7 cellular contexts compared by ENCODE assay signal in genomic region chr2:87524789-87525188, GRCh38.
DNase-seq lines count a peak whose midpoint lies in the region; ATAC-seq and TF ChIP-seq lines count a peak whose summit lies in the region.
"Not testable (repeated sequence)": the region's sequence is repeated elsewhere in the genome, so short reads cannot be mapped to it uniquely, and the experiment has no call there.

No MANE protein-coding gene starts in this region.

- H3K27ac Mint-ChIP-seq in CD8-positive, alpha-beta memory T cell = peak overlapping the region in 5 of 8 donors; percentile 79 to 96 (median 88)
- peak overlapping the region; percentile 81 for H3K27ac Mint-ChIP-seq in activated CD4-positive, alpha-beta T cell treated with anti-CD3 and anti-CD28 coated beads for 36 hours
- H3K27ac Mint-ChIP-seq in activated T-cell treated with anti-CD3 and anti-CD28 coated beads, Interleukin-2, amount 50 U/mL, for 72 hours = peak overlapping the region; percentile 60
- H3K27ac Mint-ChIP-seq in activated naive CD4-positive, alpha-beta T cell treated with anti-CD3 and anti-CD28 coated beads, Interleukin-2, amount 50 U/mL, for 24 hours = peak overlapping the region; percentile 76
- H3K27ac Mint-ChIP-seq in immature natural killer cell = peak overlapping the region in 4 of 6 donors; percentile 62 to 87 (median 82)
- not testable (repeated sequence) for H3K27ac Mint-ChIP-seq in stimulated activated effector memory CD8-positive, alpha-beta T cell treated with anti-CD3 and anti-CD28 coated beads, Interleukin-12 subunit alpha, Interleukin-12 subunit beta, amount 100 ng/mL, for 72 hours

- H3K27me3 Mint-ChIP-seq in CD8-positive, alpha-beta memory T cell; activated CD4-positive, alpha-beta T cell treated with anti-CD3 and anti-CD28 coated beads for 36 hours; activated T-cell treated with anti-CD3 and anti-CD28 coated beads, Interleukin-2, amount 50 U/mL, for 72 hours (ENCODE audit: low read depth); activated naive CD4-positive, alpha-beta T cell treated with anti-CD3 and anti-CD28 coated beads, Interleukin-2, amount 50 U/mL, for 24 hours; immature natural killer cell (ENCODE audit: low read depth in 3 of 3): not testable (repeated sequence)

- not testable (repeated sequence) for H3K36me3 ChIP-seq in CD8-positive, alpha-beta memory T cell (ENCODE audit: insufficient read depth, low read length); OCI-LY3 (replicated peaks; ENCODE audit: low read depth, low read length)

- TF ChIP-seq CTCF in OCI-LY3 (IDR thresholded peaks at IDR 0.05; ENCODE audit: low read depth, low read length) = not testable (repeated sequence)

- H3K4me2 ChIP-seq in OCI-LY3 (ENCODE audit: low read length) = peak overlapping the region; percentile 58

- not testable (repeated sequence) for H3K4me3 Mint-ChIP-seq in CD8-positive, alpha-beta memory T cell; activated naive CD4-positive, alpha-beta T cell treated with anti-CD3 and anti-CD28 coated beads, Interleukin-2, amount 50 U/mL, for 24 hours; stimulated activated effector memory CD8-positive, alpha-beta T cell treated with anti-CD3 and anti-CD28 coated beads, Interleukin-12 subunit alpha, Interleukin-12 subunit beta, amount 100 ng/mL, for 72 hours
- peak overlapping the region; percentile 48 for H3K4me3 Mint-ChIP-seq in activated CD4-positive, alpha-beta T cell treated with anti-CD3 and anti-CD28 coated beads for 36 hours
- peak overlapping the region in 1 of 2 donors; percentile 44 for H3K4me3 Mint-ChIP-seq in activated T-cell treated with anti-CD3 and anti-CD28 coated beads, Interleukin-2, amount 50 U/mL, for 72 hours
- H3K4me3 Mint-ChIP-seq in immature natural killer cell = peak overlapping the region in 1 of 5 donors; percentile 27

- POLR2A ChIA-PET in CD8-positive, alpha-beta memory T cell (lab: Charles Lee); activated CD4-positive, alpha-beta T cell treated with anti-CD3 and anti-CD28 coated beads for 36 hours (lab: Charles Lee): not testable (repeated sequence)

- peaks cover 10 to 38% (median 15%) of the 10 kb centered on the region in 3 donors for H3K4me1 Mint-ChIP-seq in CD8-positive, alpha-beta memory T cell
- H3K4me1 Mint-ChIP-seq in activated CD4-positive, alpha-beta T cell treated with anti-CD3 and anti-CD28 coated beads for 36 hours = peaks cover 33% of the 10 kb centered on the region
- H3K4me1 Mint-ChIP-seq in activated T-cell treated with anti-CD3 and anti-CD28 coated beads, Interleukin-2, amount 50 U/mL, for 72 hours (ENCODE audit: low read depth) = peaks cover 23% of the 10 kb centered on the region
- peaks cover 41% of the 10 kb centered on the region for H3K4me1 Mint-ChIP-seq in activated naive CD4-positive, alpha-beta T cell treated with anti-CD3 and anti-CD28 coated beads, Interleukin-2, amount 50 U/mL, for 24 hours
- H3K4me1 Mint-ChIP-seq in immature natural killer cell; stimulated activated effector memory CD8-positive, alpha-beta T cell treated with anti-CD3 and anti-CD28 coated beads, Interleukin-12 subunit alpha, Interleukin-12 subunit beta, amount 100 ng/mL, for 72 hours: not testable (repeated sequence)

- H3K4me3 ChIP-seq in CD8-positive, alpha-beta memory T cell (ENCODE audit: low read length); OCI-LY3 (ENCODE audit: low read length): not testable (repeated sequence)

- H3K36me3 Mint-ChIP-seq in CD8-positive, alpha-beta memory T cell; activated CD4-positive, alpha-beta T cell treated with anti-CD3 and anti-CD28 coated beads for 36 hours (ENCODE audit: low read depth); activated T-cell treated with anti-CD3 and anti-CD28 coated beads, Interleukin-2, amount 50 U/mL, for 72 hours (ENCODE audit: insufficient read depth in 2 of 2); immature natural killer cell; stimulated activated effector memory CD8-positive, alpha-beta T cell treated with anti-CD3 and anti-CD28 coated beads, Interleukin-12 subunit alpha, Interleukin-12 subunit beta, amount 100 ng/mL, for 72 hours: not testable (repeated sequence)
- H3K36me3 Mint-ChIP-seq in activated naive CD4-positive, alpha-beta T cell treated with anti-CD3 and anti-CD28 coated beads, Interleukin-2, amount 50 U/mL, for 24 hours = peaks cover 17% of the 10 kb centered on the region

- H3K79me2 ChIP-seq in OCI-LY3 (ENCODE audit: low read length) = not testable (repeated sequence)

- not testable (repeated sequence) for DNase-seq in CD8-positive, alpha-beta memory T cell; activated CD4-positive, alpha-beta T cell treated with anti-CD3 and anti-CD28 coated beads for 36 hours; activated T-cell treated with anti-CD3 and anti-CD28 coated beads, Interleukin-2, amount 50 U/mL, for 72 hours; immature natural killer cell; stimulated activated effector memory CD8-positive, alpha-beta T cell treated with anti-CD3 and anti-CD28 coated beads, Interleukin-12 subunit alpha, Interleukin-12 subunit beta, amount 100 ng/mL, for 72 hours (ENCODE audit: low spot score in 2 of 2)

- H3K27me3 ChIP-seq in CD8-positive, alpha-beta memory T cell (ENCODE audit: insufficient read depth, low read length, poor library complexity, severe bottlenecking); OCI-LY3 (ENCODE audit: low read depth, low read length): not testable (repeated sequence)

- H2AFZ ChIP-seq in OCI-LY3 (ENCODE audit: low read depth, low read length) = not testable (repeated sequence)

- H4K20me1 ChIP-seq in OCI-LY3 (ENCODE audit: insufficient read depth, low read length) = not testable (repeated sequence)

- CTCF ChIA-PET in CD8-positive, alpha-beta memory T cell (lab: Charles Lee); activated CD4-positive, alpha-beta T cell treated with anti-CD3 and anti-CD28 coated beads for 36 hours (lab: Charles Lee): not testable (repeated sequence)

- H3K9me3 Mint-ChIP-seq in CD8-positive, alpha-beta memory T cell; activated CD4-positive, alpha-beta T cell treated with anti-CD3 and anti-CD28 coated beads for 36 hours (ENCODE audit: low read depth); activated T-cell treated with anti-CD3 and anti-CD28 coated beads, Interleukin-2, amount 50 U/mL, for 72 hours; activated naive CD4-positive, alpha-beta T cell treated with anti-CD3 and anti-CD28 coated beads, Interleukin-2, amount 50 U/mL, for 24 hours; immature natural killer cell; stimulated activated effector memory CD8-positive, alpha-beta T cell treated with anti-CD3 and anti-CD28 coated beads, Interleukin-12 subunit alpha, Interleukin-12 subunit beta, amount 100 ng/mL, for 72 hours: not testable (repeated sequence)

- not testable (repeated sequence) for H3K9me3 ChIP-seq in CD8-positive, alpha-beta memory T cell (ENCODE audit: low read length); OCI-LY3 (ENCODE audit: insufficient read depth, low read length)

- H3K27ac ChIP-seq in CD8-positive, alpha-beta memory T cell (ENCODE audit: low read depth, low read length) = not testable (repeated sequence)
- peak overlapping the region; percentile 86 for H3K27ac ChIP-seq in OCI-LY3 (ENCODE audit: low read length)

- intact Hi-C loops in activated CD4-positive, alpha-beta T cell treated with anti-CD3 and anti-CD28 coated beads for 36 hours (cut with DNase I, micrococcal nuclease) = not testable (repeated sequence)

- H3K4me1 ChIP-seq in CD8-positive, alpha-beta memory T cell (ENCODE audit: insufficient read depth, low read length) = not testable (repeated sequence)
- peaks cover 48% of the 10 kb centered on the region for H3K4me1 ChIP-seq in OCI-LY3 (ENCODE audit: low read length)

- H3K9ac ChIP-seq in OCI-LY3 (ENCODE audit: low read length) = peak overlapping the region; percentile 68; the same call in 1 of the 2 replicates

- peak; percentile 68 for ATAC-seq in activated CD4-positive, alpha-beta T cell treated with anti-CD3 and anti-CD28 coated beads for 36 hours
- peak; percentile 62 to 68 for ATAC-seq in activated T-cell treated with anti-CD3 and anti-CD28 coated beads, Interleukin-2, amount 50 U/mL, for 72 hours (replicated peaks in 1 of 2)
- ATAC-seq in stimulated activated effector memory CD8-positive, alpha-beta T cell treated with anti-CD3 and anti-CD28 coated beads, Interleukin-12 subunit alpha, Interleukin-12 subunit beta, amount 100 ng/mL, for 72 hours = peak; percentile 78
